ENCODE assay signal across 1 cellular context in genomic region chr14:65107200-65107599, GRCh38.
TF ChIP-seq lines count a peak whose summit lies in the region.

No MANE protein-coding gene starts in this region.

TF ChIP-seq in K562, 482 proteins besides CTCF, POLR2A, EP300 and RAD21 (continued from another document and continues in another):
- TF ChIP-seq, protein P1, sequence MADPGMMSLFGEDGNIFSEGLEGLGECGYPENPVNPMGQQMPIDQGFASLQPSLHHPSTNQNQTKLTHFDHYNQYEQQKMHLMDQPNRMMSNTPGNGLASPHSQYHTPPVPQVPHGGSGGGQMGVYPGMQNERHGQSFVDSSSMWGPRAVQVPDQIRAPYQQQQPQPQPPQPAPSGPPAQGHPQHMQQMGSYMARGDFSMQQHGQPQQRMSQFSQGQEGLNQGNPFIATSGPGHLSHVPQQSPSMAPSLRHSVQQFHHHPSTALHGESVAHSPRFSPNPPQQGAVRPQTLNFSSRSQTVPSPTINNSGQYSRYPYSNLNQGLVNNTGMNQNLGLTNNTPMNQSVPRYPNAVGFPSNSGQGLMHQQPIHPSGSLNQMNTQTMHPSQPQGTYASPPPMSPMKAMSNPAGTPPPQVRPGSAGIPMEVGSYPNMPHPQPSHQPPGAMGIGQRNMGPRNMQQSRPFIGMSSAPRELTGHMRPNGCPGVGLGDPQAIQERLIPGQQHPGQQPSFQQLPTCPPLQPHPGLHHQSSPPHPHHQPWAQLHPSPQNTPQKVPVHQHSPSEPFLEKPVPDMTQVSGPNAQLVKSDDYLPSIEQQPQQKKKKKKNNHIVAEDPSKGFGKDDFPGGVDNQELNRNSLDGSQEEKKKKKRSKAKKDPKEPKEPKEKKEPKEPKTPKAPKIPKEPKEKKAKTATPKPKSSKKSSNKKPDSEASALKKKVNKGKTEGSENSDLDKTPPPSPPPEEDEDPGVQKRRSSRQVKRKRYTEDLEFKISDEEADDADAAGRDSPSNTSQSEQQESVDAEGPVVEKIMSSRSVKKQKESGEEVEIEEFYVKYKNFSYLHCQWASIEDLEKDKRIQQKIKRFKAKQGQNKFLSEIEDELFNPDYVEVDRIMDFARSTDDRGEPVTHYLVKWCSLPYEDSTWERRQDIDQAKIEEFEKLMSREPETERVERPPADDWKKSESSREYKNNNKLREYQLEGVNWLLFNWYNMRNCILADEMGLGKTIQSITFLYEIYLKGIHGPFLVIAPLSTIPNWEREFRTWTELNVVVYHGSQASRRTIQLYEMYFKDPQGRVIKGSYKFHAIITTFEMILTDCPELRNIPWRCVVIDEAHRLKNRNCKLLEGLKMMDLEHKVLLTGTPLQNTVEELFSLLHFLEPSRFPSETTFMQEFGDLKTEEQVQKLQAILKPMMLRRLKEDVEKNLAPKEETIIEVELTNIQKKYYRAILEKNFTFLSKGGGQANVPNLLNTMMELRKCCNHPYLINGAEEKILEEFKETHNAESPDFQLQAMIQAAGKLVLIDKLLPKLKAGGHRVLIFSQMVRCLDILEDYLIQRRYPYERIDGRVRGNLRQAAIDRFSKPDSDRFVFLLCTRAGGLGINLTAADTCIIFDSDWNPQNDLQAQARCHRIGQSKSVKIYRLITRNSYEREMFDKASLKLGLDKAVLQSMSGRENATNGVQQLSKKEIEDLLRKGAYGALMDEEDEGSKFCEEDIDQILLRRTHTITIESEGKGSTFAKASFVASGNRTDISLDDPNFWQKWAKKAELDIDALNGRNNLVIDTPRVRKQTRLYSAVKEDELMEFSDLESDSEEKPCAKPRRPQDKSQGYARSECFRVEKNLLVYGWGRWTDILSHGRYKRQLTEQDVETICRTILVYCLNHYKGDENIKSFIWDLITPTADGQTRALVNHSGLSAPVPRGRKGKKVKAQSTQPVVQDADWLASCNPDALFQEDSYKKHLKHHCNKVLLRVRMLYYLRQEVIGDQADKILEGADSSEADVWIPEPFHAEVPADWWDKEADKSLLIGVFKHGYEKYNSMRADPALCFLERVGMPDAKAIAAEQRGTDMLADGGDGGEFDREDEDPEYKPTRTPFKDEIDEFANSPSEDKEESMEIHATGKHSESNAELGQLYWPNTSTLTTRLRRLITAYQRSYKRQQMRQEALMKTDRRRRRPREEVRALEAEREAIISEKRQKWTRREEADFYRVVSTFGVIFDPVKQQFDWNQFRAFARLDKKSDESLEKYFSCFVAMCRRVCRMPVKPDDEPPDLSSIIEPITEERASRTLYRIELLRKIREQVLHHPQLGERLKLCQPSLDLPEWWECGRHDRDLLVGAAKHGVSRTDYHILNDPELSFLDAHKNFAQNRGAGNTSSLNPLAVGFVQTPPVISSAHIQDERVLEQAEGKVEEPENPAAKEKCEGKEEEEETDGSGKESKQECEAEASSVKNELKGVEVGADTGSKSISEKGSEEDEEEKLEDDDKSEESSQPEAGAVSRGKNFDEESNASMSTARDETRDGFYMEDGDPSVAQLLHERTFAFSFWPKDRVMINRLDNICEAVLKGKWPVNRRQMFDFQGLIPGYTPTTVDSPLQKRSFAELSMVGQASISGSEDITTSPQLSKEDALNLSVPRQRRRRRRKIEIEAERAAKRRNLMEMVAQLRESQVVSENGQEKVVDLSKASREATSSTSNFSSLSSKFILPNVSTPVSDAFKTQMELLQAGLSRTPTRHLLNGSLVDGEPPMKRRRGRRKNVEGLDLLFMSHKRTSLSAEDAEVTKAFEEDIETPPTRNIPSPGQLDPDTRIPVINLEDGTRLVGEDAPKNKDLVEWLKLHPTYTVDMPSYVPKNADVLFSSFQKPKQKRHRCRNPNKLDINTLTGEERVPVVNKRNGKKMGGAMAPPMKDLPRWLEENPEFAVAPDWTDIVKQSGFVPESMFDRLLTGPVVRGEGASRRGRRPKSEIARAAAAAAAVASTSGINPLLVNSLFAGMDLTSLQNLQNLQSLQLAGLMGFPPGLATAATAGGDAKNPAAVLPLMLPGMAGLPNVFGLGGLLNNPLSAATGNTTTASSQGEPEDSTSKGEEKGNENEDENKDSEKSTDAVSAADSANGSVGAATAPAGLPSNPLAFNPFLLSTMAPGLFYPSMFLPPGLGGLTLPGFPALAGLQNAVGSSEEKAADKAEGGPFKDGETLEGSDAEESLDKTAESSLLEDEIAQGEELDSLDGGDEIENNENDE (IDR thresholded peaks at IDR 0.05; ENCODE audit: low read depth, low read length): no peak
- peak; percentile 35 to 72; a peak in 2 of 4 replicates for TF ChIP-seq TRIM24 (IDR thresholded peaks at IDR 0.05)
- TF ChIP-seq ARID2 (IDR thresholded peaks at IDR 0.05): no peak
- TF ChIP-seq KHSRP (IDR thresholded peaks at IDR 0.05): no peak
- no peak for TF ChIP-seq NR2F6 (CRISPR knock-in tag; IDR thresholded peaks at IDR 0.05)
- TF ChIP-seq MTA2 (IDR thresholded peaks at IDR 0.05; ENCODE audit: low read depth): peak; percentile 66
- TF ChIP-seq MEF2D (tag; conservative IDR thresholded peaks at IDR 0.05; ENCODE audit: low read depth): peak; percentile 90
- TF ChIP-seq, protein P2, sequence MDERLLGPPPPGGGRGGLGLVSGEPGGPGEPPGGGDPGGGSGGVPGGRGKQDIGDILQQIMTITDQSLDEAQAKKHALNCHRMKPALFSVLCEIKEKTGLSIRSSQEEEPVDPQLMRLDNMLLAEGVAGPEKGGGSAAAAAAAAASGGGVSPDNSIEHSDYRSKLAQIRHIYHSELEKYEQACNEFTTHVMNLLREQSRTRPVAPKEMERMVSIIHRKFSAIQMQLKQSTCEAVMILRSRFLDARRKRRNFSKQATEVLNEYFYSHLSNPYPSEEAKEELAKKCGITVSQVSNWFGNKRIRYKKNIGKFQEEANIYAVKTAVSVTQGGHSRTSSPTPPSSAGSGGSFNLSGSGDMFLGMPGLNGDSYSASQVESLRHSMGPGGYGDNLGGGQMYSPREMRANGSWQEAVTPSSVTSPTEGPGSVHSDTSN (CRISPR knock-in tag; IDR thresholded peaks at IDR 0.05; ENCODE audit: low read depth): no peak
- TF ChIP-seq, protein P2 (tag; conservative IDR thresholded peaks at IDR 0.05; ENCODE audit: low read depth): no peak
- peak; percentile 95 for TF ChIP-seq CBFA2T3 (IDR thresholded peaks at IDR 0.05)
- no peak for TF ChIP-seq CBX5 (IDR thresholded peaks at IDR 0.05; ENCODE audit: borderline replicate concordance, low read depth)
- no peak for TF ChIP-seq ZNF354B (CRISPR knock-in tag; IDR thresholded peaks at IDR 0.05)
- 0 out of 2 replicates have a peak, but pooled peaks have one; percentile 37 for TF ChIP-seq MBD2 (IDR thresholded peaks at IDR 0.05; ENCODE audit: borderline replicate concordance, low read depth)
- no peak for TF ChIP-seq ZFX (CRISPR knock-in tag; IDR thresholded peaks at IDR 0.05)
- TF ChIP-seq DPF2 (IDR thresholded peaks at IDR 0.05): peak; percentile 85
- TF ChIP-seq HEY1 (CRISPR knock-in tag; IDR thresholded peaks at IDR 0.05; ENCODE audit: borderline replicate concordance): no peak
- TF ChIP-seq ZNF766 (CRISPR knock-in tag; conservative IDR thresholded peaks at IDR 0.05): 0 out of 2 replicates have a peak, but pooled peaks have one; percentile 28
- TF ChIP-seq ZNF780A (CRISPR knock-in tag; IDR thresholded peaks at IDR 0.05): no peak
- TF ChIP-seq POLR2AphosphoS5 (IDR thresholded peaks at IDR 0.05; ENCODE audit: control insufficient read depth, insufficient read depth, low read depth, low read length): peak; percentile 79; the same call in 1 of the 2 replicates
- TF ChIP-seq BRD4 (IDR thresholded peaks at IDR 0.05): no peak
- peak; percentile 71 for TF ChIP-seq CCNT2 (IDR thresholded peaks at IDR 0.05; ENCODE audit: borderline replicate concordance, extremely low read depth, insufficient read length, low read depth, low read length)
- no peak for TF ChIP-seq ZNF318 (IDR thresholded peaks at IDR 0.05; ENCODE audit: borderline replicate concordance in 1 of 2, low read depth in 1 of 2)
- TF ChIP-seq TEAD4 (IDR thresholded peaks at IDR 0.05; ENCODE audit: low read length): peak; percentile 91
- no peak for TF ChIP-seq TEAD4 (CRISPR knock-in tag; IDR thresholded peaks at IDR 0.05; ENCODE audit: borderline replicate concordance)
- TF ChIP-seq ETV1 (tag; conservative IDR thresholded peaks at IDR 0.05; ENCODE audit: low read depth): peak; percentile 51
- TF ChIP-seq CREM (IDR thresholded peaks at IDR 0.05; ENCODE audit: low read depth): peak; percentile 46; the same call in 1 of the 2 replicates
- peak; percentile 70; the same call in 1 of the 2 replicates for TF ChIP-seq MEF2A (IDR thresholded peaks at IDR 0.05; ENCODE audit: control insufficient read depth, low read depth, low read length)
- TF ChIP-seq SMARCB1 (IDR thresholded peaks at IDR 0.05; ENCODE audit: insufficient read length, low read depth): no peak
- 0 out of 2 replicates have a peak, but pooled peaks have one; percentile 18 for TF ChIP-seq MAFG (tag; conservative IDR thresholded peaks at IDR 0.05)
- no peak for TF ChIP-seq NR0B1 (IDR thresholded peaks at IDR 0.05; ENCODE audit: partially characterized antibody)
- no peak for TF ChIP-seq ZNF830 (CRISPR knock-in tag; IDR thresholded peaks at IDR 0.05)
- no peak for TF ChIP-seq ZNF41 (CRISPR knock-in tag; conservative IDR thresholded peaks at IDR 0.05)
- peak; percentile 90 for TF ChIP-seq CBFA2T2 (conservative IDR thresholded peaks at IDR 0.05)
- TF ChIP-seq ILK (tag; IDR thresholded peaks at IDR 0.05; ENCODE audit: borderline replicate concordance, low read depth): no peak
- no peak for TF ChIP-seq SREBF2 (CRISPR knock-in tag; IDR thresholded peaks at IDR 0.05)
- no peak for TF ChIP-seq HMGXB4 (CRISPR knock-in tag; IDR thresholded peaks at IDR 0.05)
